In genomic region chrX:74232859-74233258, GRCh38 we compare ENCODE assay signal across 11 cellular contexts.
A peak's percentile ranks its signal among the peaks of the same experiment; 100 is the strongest.
DNase-seq lines count a peak whose midpoint lies in the region; ATAC-seq, FAIRE-seq and TF ChIP-seq lines count a peak whose summit lies in the region.
"Had no signal": no experiment of that assay in that cellular context is flagged by ENCODE, and none has a peak within 500 bp of the region (broad histone marks: within the 10 kb centered on the region; RNA-seq: fewer than 3 reads in every experiment).

No MANE protein-coding gene starts in this region.

- no peak overlapping the region for H3K9ac ChIP-seq in HepG2 (ENCODE audit: insufficient read depth, low read depth, low read length)
- H3K9ac ChIP-seq in endothelial cell of umbilical vein (replicated peaks; ENCODE audit: extremely low read depth, insufficient read depth, low read length), result no peak overlapping the region

- no peaks in the 10 kb centered on the region for H3K9me1 ChIP-seq in endothelial cell of umbilical vein (replicated peaks; ENCODE audit: control insufficient read depth, extremely low read depth, insufficient read depth, low read length)

- H4K20me1 ChIP-seq in HepG2 (ENCODE audit: insufficient read depth, low read length) (no peaks in the 10 kb centered on the region; the same call in 1 of the 2 replicates), endothelial cell of umbilical vein (replicated peaks; ENCODE audit: control insufficient read depth, extremely low read depth, insufficient read depth, low read length) (no peaks in the 10 kb centered on the region)

- no peak for TF ChIP-seq CTCF in HepG2 (CRISPR knock-in tag; IDR thresholded peaks at IDR 0.05)
- TF ChIP-seq CTCF in right lobe of liver (IDR thresholded peaks at IDR 0.05), result no peak
- peak in 1 of 2 donors; percentile 1 for TF ChIP-seq CTCF in endothelial cell of umbilical vein (IDR thresholded peaks at IDR 0.05; ENCODE audit: extremely low read depth in 1 of 2, insufficient read depth in 1 of 2, low read depth in 1 of 2, low read length in 2 of 2)
- no peak for TF ChIP-seq CTCF in mucosa of descending colon (IDR thresholded peaks at IDR 0.05)

- ATAC-seq in HepG2 (peak; percentile 43; the same call in 2 of the 3 replicates), right lobe of liver (no peak), mucosa of descending colon (no peak)

- dilution Hi-C loops in endothelial cell of umbilical vein (cut with MboI; ENCODE audit: extremely low pct_ligation_motif_present, low sequenced_read_pairs), result no loop called here

- WGBS in HepG2 (ENCODE audit: low lambda C conversion rate), result 93% methylated on average over 3 of the region's 3 CpGs
- 63% methylated on average over 3 of the region's 3 CpGs for WGBS in right lobe of liver (ENCODE audit: insufficient coverage, low coverage, low lambda C conversion rate, missing lambda C conversion rate)

- FAIRE-seq in HepG2 (lab: Jason Lieb, UNC) (no peak), endothelial cell of umbilical vein (lab: Jason Lieb, UNC) (peak; percentile 33), urothelium cell line (lab: Jason Lieb, UNC) (no peak)

- intact Hi-C loops in HepG2 (cut with micrococcal nuclease; ENCODE audit: unreplicated experiment), result no loop called here
- intact Hi-C loops in right lobe of liver (cut with DNase I), result no loop called here
- intact Hi-C loops in endothelial cell of umbilical vein (cut with micrococcal nuclease), result loop anchor here (5.0 kb wide), 1 partner anchor 109 kb away; no protein-coding TSS in a partner anchor
- intact Hi-C loops in mucosa of descending colon (cut with DNase I, micrococcal nuclease), result no loop called here

- no peaks in the 10 kb centered on the region for H3K36me3 ChIP-seq in HepG2 (replicated peaks in 1 of 2; ENCODE audit: control insufficient read depth in 1 of 2, insufficient read depth in 2 of 2, low read length in 2 of 2)
- H3K36me3 ChIP-seq in right lobe of liver, result no peaks in the 10 kb centered on the region
- peaks cover 0 to 1% of the 10 kb centered on the region in 2 experiments for H3K36me3 ChIP-seq in endothelial cell of umbilical vein (ENCODE audit: control insufficient read depth in 2 of 2, extremely low read depth in 1 of 2, insufficient read depth in 2 of 2, low read length in 2 of 2)
- H3K36me3 ChIP-seq in mucosa of descending colon (ENCODE audit: low read depth), result no peaks in the 10 kb centered on the region

- no peaks in the 10 kb centered on the region for H3K9me3 ChIP-seq in HepG2 (ENCODE audit: low read length)
- H3K9me3 ChIP-seq in right lobe of liver, result no peaks in the 10 kb centered on the region
- no peaks in the 10 kb centered on the region for H3K9me3 ChIP-seq in endothelial cell of umbilical vein (replicated peaks; ENCODE audit: control insufficient read depth, insufficient read depth, low read length)
- no peaks in the 10 kb centered on the region for H3K9me3 ChIP-seq in mucosa of descending colon
- H3K9me3 ChIP-seq: left ventricle myocardium inferior had no signal

- H3K4me1 ChIP-seq in HepG2 (ENCODE audit: insufficient read depth, low read length) (no peaks in the 10 kb centered on the region), right lobe of liver (no peaks in the 10 kb centered on the region), endothelial cell of umbilical vein (ENCODE audit: control insufficient read depth, extremely low read depth, insufficient read depth, low read length) (no peaks in the 10 kb centered on the region), mucosa of descending colon (ENCODE audit: low read depth) (no peaks in the 10 kb centered on the region)

- POLR2A ChIA-PET in HepG2 (lab: Yijun Ruan, JAX) (no interaction called here), endothelial cell of umbilical vein (lab: Charles Lee) (no interaction called here)

- in situ Hi-C loops in HepG2 (cut with HindIII; ENCODE audit: extremely low pct_ligation_motif_present, low pct_unique_long_range_greater_than_20kb), result no loop called here

- H3K27me3 ChIP-seq in HepG2 (ENCODE audit: control insufficient read depth in 1 of 2, insufficient read depth in 2 of 2, low read length in 2 of 2), result no peaks in the 10 kb centered on the region
- H3K27me3 ChIP-seq in right lobe of liver, result no peaks in the 10 kb centered on the region
- no peaks in the 10 kb centered on the region for H3K27me3 ChIP-seq in endothelial cell of umbilical vein (ENCODE audit: control insufficient read depth in 2 of 2, insufficient read depth in 2 of 2, low read length in 2 of 2)

- H3K79me2 ChIP-seq in HepG2 (ENCODE audit: insufficient read depth, low read length), result peaks cover 11% of the 10 kb centered on the region
- peaks cover 23% of the 10 kb centered on the region for H3K79me2 ChIP-seq in endothelial cell of umbilical vein (ENCODE audit: control insufficient read depth, insufficient read depth, low read length)

- TF ChIP-seq RAD21 in HepG2 (CRISPR knock-in tag; IDR thresholded peaks at IDR 0.05), result no peak

- TF ChIP-seq POLR2A in HepG2 (IDR thresholded peaks at IDR 0.05; ENCODE audit: insufficient read depth in 1 of 2, low read depth in 2 of 2, low read length in 2 of 2) (no peak), right lobe of liver (IDR thresholded peaks at IDR 0.05) (no peak), endothelial cell of umbilical vein (IDR thresholded peaks at IDR 0.05; ENCODE audit: low read depth, low read length) (no peak)

- BruUV-seq in HepG2 (replicated peaks; lab: Mats Ljungman, UMichigan), result no TSS peak
- BruUV-seq in endothelial cell of umbilical vein (replicated peaks; lab: Mats Ljungman, UMichigan), result no TSS peak

- no peak overlapping the region for H2AFZ ChIP-seq in HepG2 (ENCODE audit: low read length)
- H2AFZ ChIP-seq in endothelial cell of umbilical vein (ENCODE audit: low read depth, low read length), result no peak overlapping the region

- H3K4me2 ChIP-seq in HepG2 (ENCODE audit: low read depth, low read length) (no peak overlapping the region), endothelial cell of umbilical vein (ENCODE audit: insufficient read depth, low read length) (no peak overlapping the region)

- CTCF ChIA-PET in HepG2 (lab: Yijun Ruan, JAX; ENCODE audit: low intra/inter-chr PET ratio, low total read pairs) (no interaction called here), endothelial cell of umbilical vein (lab: Charles Lee) (interaction anchor here (0.7 to 1.0 kb wide), 2 partner anchors 12 to 111 kb away, joined by 3 read pairs; no protein-coding TSS in a partner anchor)

- H3K4me3 ChIP-seq in HepG2 (replicated peaks in 1 of 3; ENCODE audit: insufficient read depth in 1 of 3, low read depth in 2 of 3, low read length in 3 of 3) (no peak overlapping the region), right lobe of liver (no peak overlapping the region), endothelial cell of umbilical vein (replicated peaks in 1 of 3; ENCODE audit: insufficient read depth in 1 of 3, low read depth in 1 of 3, low read length in 3 of 3) (no peak overlapping the region), mucosa of descending colon (no peak overlapping the region)
- H3K4me3 ChIP-seq: left ventricle myocardium inferior had no signal

- H3K27ac ChIP-seq in HepG2 (ENCODE audit: extremely low read length, insufficient read depth, low read length), result no peak overlapping the region
- no peak overlapping the region for H3K27ac ChIP-seq in right lobe of liver
- H3K27ac ChIP-seq in endothelial cell of umbilical vein (ENCODE audit: insufficient read depth, low read depth, low read length), result no peak overlapping the region
- H3K27ac ChIP-seq: left ventricle myocardium inferior had no signal

- TF ChIP-seq EP300 in HepG2 (IDR thresholded peaks at IDR 0.05; ENCODE audit: low read depth in 2 of 2, low read length in 2 of 2), result no peak
- TF ChIP-seq EP300 in HepG2 (CRISPR knock-in tag; IDR thresholded peaks at IDR 0.05; ENCODE audit: borderline replicate concordance), result no peak

- DNase-seq in HepG2 (ENCODE audit: low spot score) (peak; percentile 27), right lobe of liver (no peak), NCI-H69 (lab: John Stamatoyannopoulos, UW) (peak; percentile 23), endothelial cell of umbilical vein (ENCODE audit: low read depth, low spot score) (peak; percentile 33), urothelium cell line (ENCODE audit: low spot score) (peak; percentile 6), NCI-H510A (lab: John Stamatoyannopoulos, UW) (no peak), mucosa of descending colon (no peak)
- no peak for DNase-seq in activated naive CD4-positive, alpha-beta T cell treated with anti-CD3 and anti-CD28 coated beads, Interleukin-2, amount 50 U/mL, for 16 hours
- DNase-seq: activated CD4-positive, CD25-positive, alpha-beta regulatory T cell; activated effector memory CD4-positive, alpha-beta T cell treated with anti-CD3 and anti-CD28 coated beads, Interleukin-2, amount 50 U/mL, for 16 hours; left ventricle myocardium inferior had no signal

TF ChIP-seq in HepG2, 621 proteins besides CTCF, POLR2A, EP300 and RAD21 (continues in another document):
- no peak for TF ChIP-seq ONECUT2 (CRISPR knock-in tag; IDR thresholded peaks at IDR 0.05)

TF ChIP-seq in endothelial cell of umbilical vein, 7 proteins besides CTCF, POLR2A, EP300 and RAD21:
- TF ChIP-seq JUN (IDR thresholded peaks at IDR 0.05; ENCODE audit: borderline replicate concordance, insufficient read depth, insufficient read length, low read depth) (no peak), EZH2 (IDR thresholded peaks at IDR 0.05; ENCODE audit: borderline replicate concordance, low read depth, low read length, severe bottlenecking) (no peak), GATA2 (IDR thresholded peaks at IDR 0.05; ENCODE audit: insufficient read depth, insufficient read length, low read depth, low read length) (no peak), MYC (IDR thresholded peaks at IDR 0.05; ENCODE audit: low read depth, low read length) (no peak), POLR2AphosphoS5 (IDR thresholded peaks at IDR 0.05; ENCODE audit: insufficient read depth, low read depth, low read length) (no peak), FOS (IDR thresholded peaks at IDR 0.05; ENCODE audit: borderline replicate concordance, insufficient read depth, low read length) (no peak), MAX (IDR thresholded peaks at IDR 0.05; ENCODE audit: insufficient read depth, insufficient read length) (no peak)

Comparison
In these comparisons a context has a peak if more than half of its experiments do, and no peak if none do; other contexts are left out.
1. DNase-seq: peak in HepG2 (single experiment), NCI-H69 (single experiment), endothelial cell of umbilical vein (single experiment) and urothelium cell line (single experiment); none in right lobe of liver (0 of 3), activated naive CD4-positive, alpha-beta T cell treated with anti-CD3 and anti-CD28 coated beads, Interleukin-2, amount 50 U/mL, for 16 hours (single experiment), NCI-H510A (single experiment) and mucosa of descending colon (0 of 3).